In genomic region chr1:165597883-165598675, GRCh38 we compare ENCODE assay signal across 8 cellular contexts. TPM values are rescaled to one million over a fixed set of nuclear protein-coding genes. Genes with fewer than 3 reads are reported as not detected.
DNase-seq lines count a peak whose midpoint lies in the region; ATAC-seq, FAIRE-seq and TF ChIP-seq lines count a peak whose summit lies in the region.

No MANE protein-coding gene starts in this region.

- TF ChIP-seq CTCF in A549 (IDR thresholded peaks at IDR 0.05) (no peak), WERI-Rb-1 (IDR thresholded peaks at IDR 0.05; ENCODE audit: low read depth, low read length) (no peak), bronchial epithelial cell (IDR thresholded peaks at IDR 0.05; ENCODE audit: insufficient read depth, low read length, severe bottlenecking) (no peak)

- POLR2A ChIA-PET in A549 (lab: Yijun Ruan, JAX) = interaction anchor here (1.2 kb wide), 1 partner anchor 100 kb away, joined by 3 read pairs; the partner anchor contains the start of gene ALDH9A1

- no peaks in the 10 kb centered on the region for H3K36me3 ChIP-seq in WERI-Rb-1
- H3K36me3 ChIP-seq in bronchial epithelial cell (ENCODE audit: control insufficient read depth, insufficient read depth, low read length) = no peaks in the 10 kb centered on the region

- CTCF ChIA-PET in A549 (lab: Yijun Ruan, JAX) = interaction anchor here (0.9 to 8.3 kb wide), 5 partner anchors 111 to 317 kb away, joined by 3 to 219 read pairs (median 6); no protein-coding TSS in a partner anchor

- H3K4me1 ChIP-seq in A549 = no peaks in the 10 kb centered on the region

- H3K9me3 ChIP-seq in A549 = no peaks in the 10 kb centered on the region
- H3K9me3 ChIP-seq in WERI-Rb-1 (ENCODE audit: severe bottlenecking) = no peaks in the 10 kb centered on the region

- no peak for TF ChIP-seq RAD21 in A549 (conservative IDR thresholded peaks at IDR 0.05 in 1 of 2, IDR thresholded peaks at IDR 0.05 in 1 of 2)

- DNase-seq in A549 (ENCODE audit: low read depth in 1 of 2, low spot score in 1 of 2) (peak; percentile 87 to 95), NCI-H2171 (lab: John Stamatoyannopoulos, UW) (peak; percentile 92), WERI-Rb-1 (peak; percentile 98), bronchial epithelial cell (ENCODE audit: low read depth) (peak; percentile 95), iPS-NIHi11 (ENCODE audit: low spot score) (peak; percentile 92)

- H3K27ac ChIP-seq in A549 (peak overlapping the region; percentile 64 to 80), WERI-Rb-1 (peak overlapping the region; percentile 80), skin epidermis (peak overlapping the region in 20 of 21 experiments; percentile 14 to 86 (median 64))

- FAIRE-seq in A549 (lab: Jason Lieb, UNC) (no peak), bronchial epithelial cell (lab: Jason Lieb, UNC) (no peak)

- no peak for TF ChIP-seq EP300 in A549 (IDR thresholded peaks at IDR 0.05)

- peak overlapping the region; percentile 82 for H3K4me2 ChIP-seq in A549

- under 1% methylated on average over 38 of the region's 38 CpGs for WGBS in A549 (ENCODE audit: missing lambda C conversion rate)

- ATAC-seq in A549 = peak; percentile 98 to 99
- ATAC-seq in GM18868 (IDR thresholded peaks at IDR 0.05; ENCODE audit: unreplicated experiment) = peak; percentile 96
- ATAC-seq in HG03103 (IDR thresholded peaks at IDR 0.05; ENCODE audit: low read depth, unreplicated experiment) = peak; percentile 98

- H3K4me3 ChIP-seq in A549 = peak overlapping the region; percentile 58
- peak overlapping the region; percentile 82 for H3K4me3 ChIP-seq in WERI-Rb-1 (ENCODE audit: low read depth, low read length)
- H3K4me3 ChIP-seq in bronchial epithelial cell (ENCODE audit: low read depth, low read length) = peak overlapping the region; percentile 65
- peak overlapping the region; percentile 31 to 51 (median 43) for H3K4me3 ChIP-seq in skin epidermis

- no peak; the same call in 1 of the 2 replicates for TF ChIP-seq POLR2A in A549 (IDR thresholded peaks at IDR 0.05; ENCODE audit: low read length)

- H3K27me3 ChIP-seq in WERI-Rb-1 (ENCODE audit: insufficient read depth, low read depth, severe bottlenecking) (no peaks in the 10 kb centered on the region), bronchial epithelial cell (ENCODE audit: control insufficient read depth, insufficient read depth, low read length) (peaks cover 1% of the 10 kb centered on the region)

TF ChIP-seq in A549, 52 proteins besides CTCF, POLR2A, EP300 and RAD21:
- TF ChIP-seq HOXB13 (CRISPR knock-in tag; IDR thresholded peaks at IDR 0.05; ENCODE audit: low read depth) (no peak), JUNB (IDR thresholded peaks at IDR 0.05) (no peak), PHF8 (IDR thresholded peaks at IDR 0.05; ENCODE audit: borderline replicate concordance, low read depth) (peak; percentile 46; the same call in 1 of the 2 replicates), JUN (IDR thresholded peaks at IDR 0.05) (no peak), MAX (IDR thresholded peaks at IDR 0.05) (peak; percentile 72), ZFP36 (IDR thresholded peaks at IDR 0.05; ENCODE audit: borderline replicate concordance, partially characterized antibody) (no peak), SREBF2 (IDR thresholded peaks at IDR 0.05) (no peak), TFCP2L1 (CRISPR knock-in tag; IDR thresholded peaks at IDR 0.05) (no peak), CBX8 (IDR thresholded peaks at IDR 0.05) (no peak), PBX3 (IDR thresholded peaks at IDR 0.05) (no peak), ZNF302 (CRISPR knock-in tag; IDR thresholded peaks at IDR 0.05) (no peak), TP53 (CRISPR knock-in tag; IDR thresholded peaks at IDR 0.05) (no peak), BHLHE40 (IDR thresholded peaks at IDR 0.05; ENCODE audit: low read depth, low read length) (no peak), HMGXB4 (CRISPR knock-in tag; IDR thresholded peaks at IDR 0.05; ENCODE audit: borderline replicate concordance) (no peak), HOXA7 (CRISPR knock-in tag; IDR thresholded peaks at IDR 0.05) (no peak), CHD4 (IDR thresholded peaks at IDR 0.05; ENCODE audit: borderline replicate concordance) (no peak), BCL3 (IDR thresholded peaks at IDR 0.05) (no peak), E2F6 (IDR thresholded peaks at IDR 0.05; ENCODE audit: borderline replicate concordance, low read depth) (peak; percentile 91), EHF (CRISPR knock-in tag; IDR thresholded peaks at IDR 0.05) (no peak), GATA3 (IDR thresholded peaks at IDR 0.05; ENCODE audit: borderline replicate concordance) (no peak), RFX5 (IDR thresholded peaks at IDR 0.05) (0 out of 2 replicates have a peak, but pooled peaks have one; percentile 68), HEYL (CRISPR knock-in tag; IDR thresholded peaks at IDR 0.05) (no peak), NPAS2 (CRISPR knock-in tag; IDR thresholded peaks at IDR 0.05; ENCODE audit: borderline replicate concordance) (no peak), FOSB (CRISPR knock-in tag; IDR thresholded peaks at IDR 0.05) (no peak)

RNA-seq across cellular contexts. Expression of gene MGST3, which starts 33.0 kb away (rescaled TPM):
- polyA plus RNA-seq in A549 (2011; rRNA removed) = 216 and 245 TPM in 2 replicates
- polyA plus RNA-seq in A549 (2012; cell fraction: cytosol; rRNA removed) = 254 and 257 TPM in 2 replicates
- 137 and 208 TPM in 2 replicates for polyA plus RNA-seq in A549 (2012; cell fraction: nucleus; rRNA removed)
- polyA plus RNA-seq in A549 (2017; fragmentation: RNase III; extraction: RNeasy Plus Mini Kit Qiagen cat#74134 plus additional on column Dnase treatment) = 208 to 225 TPM (median 217 TPM) in 3 replicates
- polyA minus RNA-seq in A549 (2011; rRNA and poly(A)+ RNA removed) = 111 and 113 TPM in 2 replicates
- 50.3 and 64.3 TPM in 2 replicates for total RNA-seq in bronchial epithelial cell

RNA-seq across cellular contexts. Expression of gene LRRC52, which starts 54.3 kb away (rescaled TPM):
- polyA plus RNA-seq in A549 (2011; rRNA removed) (not detected in 2 replicates), A549 (2017; fragmentation: RNase III; extraction: RNeasy Plus Mini Kit Qiagen cat#74134 plus additional on column Dnase treatment) (not detected in 3 replicates)
- polyA plus RNA-seq in A549 (2012; cell fraction: cytosol; rRNA removed) = not detected in 2 replicates
- polyA plus RNA-seq in A549 (2012; cell fraction: nucleus; rRNA removed) = not detected in 2 replicates
- not detected in 2 replicates for polyA minus RNA-seq in A549 (2011; rRNA and poly(A)+ RNA removed)
- total RNA-seq in bronchial epithelial cell = not detected in 2 replicates

Comparison
In these comparisons a context has a peak if more than half of its experiments do, and no peak if none do; other contexts are left out.
1. Peak in every context shown above with its lines: DNase-seq, ATAC-seq, H3K4me3 ChIP-seq and H3K27ac ChIP-seq.